Comparison of ENCODE assay signal across 8 cellular contexts in genomic region chr22:17638182-17638431, GRCh38. TPM values are rescaled to one million over a fixed set of nuclear protein-coding genes. Genes with fewer than 3 reads are reported as not detected.
A peak's percentile ranks its signal among the peaks of the same experiment; 100 is the strongest.
DNase-seq lines count a peak whose midpoint lies in the region; ATAC-seq and TF ChIP-seq lines count a peak whose summit lies in the region.

No MANE protein-coding gene starts in this region.

- H3K79me2 ChIP-seq in smooth muscle cell (ENCODE audit: low read depth), result peaks cover 36% of the 10 kb centered on the region

- DNase-seq in DMS79 treated with DMSO at 0.1 percent for 48 hours (lab: John Stamatoyannopoulos, UW) (peak; percentile 64), iPS DF 6.9 (ENCODE audit: low read depth, low spot score) (no peak), smooth muscle cell (lab: John Stamatoyannopoulos, UW; ENCODE audit: unreplicated experiment) (no peak), medulla oblongata (ENCODE audit: extremely low spot score) (no peak)
- DNase-seq in stimulated activated CD4-positive, alpha-beta T cell treated with anti-CD3 and anti-CD28 coated beads, Interleukin-2, amount 100 ng/mL, for 24 hours, result no peak

- no peaks in the 10 kb centered on the region for H3K27me3 ChIP-seq in iPS DF 6.9 (ENCODE audit: control insufficient read depth, insufficient read depth, low read length)
- H3K27me3 ChIP-seq in smooth muscle cell (ENCODE audit: low read depth), result no peaks in the 10 kb centered on the region

- peak overlapping the region; percentile 91 for H3K4me2 ChIP-seq in smooth muscle cell

- TF ChIP-seq CTCF in smooth muscle cell (IDR thresholded peaks at IDR 0.05; ENCODE audit: borderline replicate concordance, insufficient read depth, poor library complexity, severe bottlenecking), result no peak

- H3K27me3 Mint-ChIP-seq in activated naive CD8-positive, alpha-beta T cell, result no peaks in the 10 kb centered on the region

- no CpG with 5 or more reads among the region's 10 CpGs for WGBS in iPS DF 6.9 (ENCODE audit: insufficient coverage, insufficient read length)
- under 1% methylated on average over 10 of the region's 10 CpGs for WGBS in smooth muscle cell (ENCODE audit: low lambda C conversion rate)

- no peaks in the 10 kb centered on the region for H3F3A ChIP-seq in smooth muscle cell (ENCODE audit: low read depth)

- H3K4me1 ChIP-seq in iPS DF 6.9 (ENCODE audit: control insufficient read depth, insufficient read depth, low read length) (no peaks in the 10 kb centered on the region), smooth muscle cell (ENCODE audit: low read depth) (peaks cover 12% of the 10 kb centered on the region)

- H3K27ac Mint-ChIP-seq in activated naive CD8-positive, alpha-beta T cell, result peak overlapping the region; percentile 99

- H3K4me1 Mint-ChIP-seq in activated naive CD8-positive, alpha-beta T cell (ENCODE audit: low read depth), result peaks cover 26% of the 10 kb centered on the region

- H3K9me3 ChIP-seq in iPS DF 6.9 (ENCODE audit: control insufficient read depth, insufficient read depth, low read length) (no peaks in the 10 kb centered on the region), smooth muscle cell (replicated peaks; ENCODE audit: low read depth) (no peaks in the 10 kb centered on the region)

- peak overlapping the region; percentile 21 for H3K27ac ChIP-seq in iPS DF 6.9 (ENCODE audit: low read length)
- H3K27ac ChIP-seq in smooth muscle cell (ENCODE audit: low read depth), result peak overlapping the region; percentile 100

- peak; percentile 23 for ATAC-seq in GM19395 (IDR thresholded peaks at IDR 0.05; ENCODE audit: unreplicated experiment)
- peak; percentile 1 for ATAC-seq in HG03520 (IDR thresholded peaks at IDR 0.05; ENCODE audit: unreplicated experiment)

- H3K4me3 ChIP-seq in iPS DF 6.9 (ENCODE audit: low read length), result peak overlapping the region; percentile 51
- peak overlapping the region; percentile 72 for H3K4me3 ChIP-seq in smooth muscle cell

- peak overlapping the region; percentile 29 for H2AFZ ChIP-seq in smooth muscle cell (ENCODE audit: low read depth)

- H3K36me3 Mint-ChIP-seq in activated naive CD8-positive, alpha-beta T cell, result peaks cover 7% of the 10 kb centered on the region

- no peaks in the 10 kb centered on the region for H3K9me3 Mint-ChIP-seq in activated naive CD8-positive, alpha-beta T cell (ENCODE audit: low read depth)

- H3K4me3 Mint-ChIP-seq in activated naive CD8-positive, alpha-beta T cell, result peak overlapping the region; percentile 100

- peak overlapping the region; percentile 100 for H3K9ac ChIP-seq in smooth muscle cell (ENCODE audit: low read depth)

- H3K36me3 ChIP-seq in iPS DF 6.9 (ENCODE audit: control insufficient read depth, insufficient read depth, low read length) (no peaks in the 10 kb centered on the region), smooth muscle cell (ENCODE audit: low read depth) (no peaks in the 10 kb centered on the region)

- H4K20me1 ChIP-seq in smooth muscle cell (ENCODE audit: low read depth), result no peaks in the 10 kb centered on the region

RNA-seq across cellular contexts. Expression of gene BCL2L13, which starts 0.5 kb away (rescaled TPM):
- 25.7 and 27.0 TPM in 2 replicates for total RNA-seq in smooth muscle cell
- polyA plus RNA-seq in smooth muscle cell, result 16.7 and 28.7 TPM in 2 replicates

RNA-seq across cellular contexts. Expression of gene ATP6V1E1, which starts 9.6 kb away (rescaled TPM):
- total RNA-seq in smooth muscle cell, result 98.3 and 117 TPM in 2 replicates
- 85.3 and 85.7 TPM in 2 replicates for polyA plus RNA-seq in smooth muscle cell
